8 cellular contexts compared by ENCODE assay signal in the genomic region with DNA sequence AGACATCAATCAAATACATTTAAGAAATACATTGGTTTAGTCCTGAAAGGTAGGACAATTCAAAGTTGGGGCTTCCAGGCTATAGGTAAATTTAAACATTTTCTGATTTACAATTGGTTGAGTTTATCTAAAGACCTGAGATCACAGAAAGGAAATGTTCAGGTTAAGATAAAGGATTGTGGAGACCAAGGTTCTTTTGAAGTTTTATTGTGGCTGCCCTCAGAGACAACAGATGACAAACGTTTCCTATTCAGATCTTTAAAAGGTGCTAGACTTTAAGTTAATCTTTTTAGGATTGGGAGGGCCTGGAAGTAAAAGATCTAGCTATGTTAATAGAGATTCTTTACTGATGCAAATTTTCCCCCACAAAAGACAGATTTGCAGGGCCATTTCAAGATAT. TPM values are rescaled to one million over a fixed set of nuclear protein-coding genes. Genes with fewer than 3 reads are reported as not detected.
A peak's percentile ranks its signal among the peaks of the same experiment; 100 is the strongest.
DNase-seq lines count a peak whose midpoint lies in the region; ATAC-seq and TF ChIP-seq lines count a peak whose summit lies in the region.
"Not testable (repeated sequence)": the region's sequence is repeated elsewhere in the genome, so short reads cannot be mapped to it uniquely, and the experiment has no call there.

No MANE protein-coding gene starts in this region.

- H3K9ac ChIP-seq in HUES48 (ENCODE audit: low read depth, low read length); MM.1S (ENCODE audit: low read length); iPS-18a (ENCODE audit: low read length): not testable (repeated sequence)

- intact Hi-C loops in CD4-positive, alpha-beta T cell (cut with DNase I, micrococcal nuclease) = loop anchor here in 1 of 2 experiments (5.0 to 10.0 kb wide), 8 partner anchors 123 to 1705 kb away; a partner anchor contains a TSS
- intact Hi-C loops in activated CD4-positive, alpha-beta T cell treated with anti-CD3 and anti-CD28 coated beads, Interleukin-2, amount 10 ng/mL, durations not matched to agents 24 days and 14 days (cut with micrococcal nuclease) = loop anchor here (10.0 kb wide), 4 partner anchors 655 to 1845 kb away; a partner anchor contains a TSS

- H3K36me3 Mint-ChIP-seq in CD4-positive, alpha-beta T cell (ENCODE audit: low read depth) = peaks cover 14% of the 10 kb centered on the region
- H3K36me3 Mint-ChIP-seq in activated CD4-positive, alpha-beta T cell treated with anti-CD3 and anti-CD28 coated beads, Interleukin-2, amount 10 ng/mL, durations not matched to agents 24 days and 14 days (ENCODE audit: low read depth) = peaks cover 44% of the 10 kb centered on the region
- peaks cover 11% of the 10 kb centered on the region for H3K36me3 Mint-ChIP-seq in activated naive CD4-positive, alpha-beta T cell treated with anti-CD3 and anti-CD28 coated beads, Interleukin-2, amount 50 U/mL, for 24 hours
- H3K36me3 Mint-ChIP-seq in naive thymus-derived CD8-positive, alpha-beta T cell = peaks cover 5 to 25% (median 18%) of the 10 kb centered on the region in 3 donors

- H3K4me1 ChIP-seq in HUES48 (ENCODE audit: control insufficient read depth, insufficient read depth, low read length) = peaks cover 41% of the 10 kb centered on the region
- H3K4me1 ChIP-seq in MM.1S (ENCODE audit: low read length) = peaks cover 85% of the 10 kb centered on the region
- peaks cover 60% of the 10 kb centered on the region for H3K4me1 ChIP-seq in iPS-18a (ENCODE audit: control insufficient read depth, low read depth, low read length)

- H3K4me3 Mint-ChIP-seq in CD4-positive, alpha-beta T cell = peak overlapping the region; percentile 52
- peak overlapping the region; percentile 45 for H3K4me3 Mint-ChIP-seq in activated CD4-positive, alpha-beta T cell treated with anti-CD3 and anti-CD28 coated beads, Interleukin-2, amount 10 ng/mL, durations not matched to agents 24 days and 14 days
- H3K4me3 Mint-ChIP-seq in activated naive CD4-positive, alpha-beta T cell treated with anti-CD3 and anti-CD28 coated beads, Interleukin-2, amount 50 U/mL, for 24 hours = peak overlapping the region; percentile 11
- peak overlapping the region in 7 of 10 donors; percentile 20 to 73 (median 59) for H3K4me3 Mint-ChIP-seq in naive thymus-derived CD8-positive, alpha-beta T cell

- peak; percentile 29 for ATAC-seq in CD4-positive, alpha-beta T cell (ENCODE audit: poor library complexity)
- ATAC-seq in naive thymus-derived CD8-positive, alpha-beta T cell = peak; percentile 56 to 58

- H4K20me1 ChIP-seq in MM.1S (ENCODE audit: insufficient read depth, low read length) = not testable (repeated sequence)

- not testable (repeated sequence) for H2AFZ ChIP-seq in MM.1S (ENCODE audit: low read length)

- H3K36me3 ChIP-seq in HUES48 (ENCODE audit: control insufficient read depth, insufficient read depth, low read length); MM.1S (replicated peaks; ENCODE audit: insufficient read depth, low read length); iPS-18a (ENCODE audit: control insufficient read depth, low read depth, low read length): not testable (repeated sequence)

- H3K27me3 Mint-ChIP-seq in CD4-positive, alpha-beta T cell; activated CD4-positive, alpha-beta T cell treated with anti-CD3 and anti-CD28 coated beads, Interleukin-2, amount 10 ng/mL, durations not matched to agents 24 days and 14 days; activated naive CD4-positive, alpha-beta T cell treated with anti-CD3 and anti-CD28 coated beads, Interleukin-2, amount 50 U/mL, for 24 hours; naive thymus-derived CD8-positive, alpha-beta T cell: not testable (repeated sequence)

- DNase-seq in CD4-positive, alpha-beta T cell = not testable (repeated sequence)
- peak; percentile 73 for DNase-seq in MM.1S
- peak; percentile 68 for DNase-seq in activated CD4-positive, alpha-beta T cell treated with anti-CD3 and anti-CD28 coated beads, Interleukin-2, amount 10 ng/mL, durations not matched to agents 24 days and 14 days
- DNase-seq in effector CD8-positive, alpha-beta T cell (lab: John Stamatoyannopoulos, UW) = peak; percentile 1
- peak in 5 of 10 donors; percentile 33 to 80 (median 58) for DNase-seq in naive thymus-derived CD8-positive, alpha-beta T cell

- H3K9me3 ChIP-seq in CD4-positive, alpha-beta T cell (ENCODE audit: control insufficient read depth, low read length); MM.1S (replicated peaks; ENCODE audit: insufficient read depth, low read length): not testable (repeated sequence)
- peaks cover 37% of the 10 kb centered on the region for H3K9me3 ChIP-seq in HUES48 (ENCODE audit: control insufficient read depth, insufficient read depth, low read length)
- H3K9me3 ChIP-seq in iPS-18a (ENCODE audit: control insufficient read depth, low read depth, low read length) = peaks cover 17% of the 10 kb centered on the region

- not testable (repeated sequence) for H3K27ac Mint-ChIP-seq in CD4-positive, alpha-beta T cell; activated CD4-positive, alpha-beta T cell treated with anti-CD3 and anti-CD28 coated beads, Interleukin-2, amount 10 ng/mL, durations not matched to agents 24 days and 14 days; activated naive CD4-positive, alpha-beta T cell treated with anti-CD3 and anti-CD28 coated beads, Interleukin-2, amount 50 U/mL, for 24 hours
- peak overlapping the region in 3 of 10 donors; percentile 42 to 68 (median 50) for H3K27ac Mint-ChIP-seq in naive thymus-derived CD8-positive, alpha-beta T cell

- TF ChIP-seq CTCF in CD4-positive, alpha-beta T cell (IDR thresholded peaks at IDR 0.05); MM.1S (IDR thresholded peaks at IDR 0.05; ENCODE audit: low read length): not testable (repeated sequence)

- H3K9me3 Mint-ChIP-seq in CD4-positive, alpha-beta T cell; activated CD4-positive, alpha-beta T cell treated with anti-CD3 and anti-CD28 coated beads, Interleukin-2, amount 10 ng/mL, durations not matched to agents 24 days and 14 days; activated naive CD4-positive, alpha-beta T cell treated with anti-CD3 and anti-CD28 coated beads, Interleukin-2, amount 50 U/mL, for 24 hours; naive thymus-derived CD8-positive, alpha-beta T cell: not testable (repeated sequence)

- H3K4me3 ChIP-seq in HUES48 (ENCODE audit: low read depth, low read length); MM.1S (ENCODE audit: low read length); iPS-18a (ENCODE audit: low read length): not testable (repeated sequence)

- H3K27ac ChIP-seq in CD4-positive, alpha-beta T cell (ENCODE audit: low read depth, low read length) = not testable (repeated sequence)
- H3K27ac ChIP-seq in HUES48 (ENCODE audit: low read depth, low read length) = peak overlapping the region; percentile 94
- H3K27ac ChIP-seq in MM.1S (ENCODE audit: low read length) = peak overlapping the region; percentile 52; the same call in 1 of the 2 replicates
- H3K27ac ChIP-seq in iPS-18a (ENCODE audit: low read length) = peak overlapping the region; percentile 4

- POLR2A ChIA-PET in CD4-positive, alpha-beta T cell (lab: Charles Lee) = interaction anchor here (2.0 to 2.5 kb wide), 2 partner anchors 43 to 54 kb away, joined by 6 to 7 read pairs; no protein-coding TSS in a partner anchor
- POLR2A ChIA-PET in naive thymus-derived CD8-positive, alpha-beta T cell (lab: Charles Lee) = not testable (repeated sequence)

- peaks cover 30% of the 10 kb centered on the region for H3F3A ChIP-seq in MM.1S (ENCODE audit: insufficient read depth, low read length)

- H3K27me3 ChIP-seq in CD4-positive, alpha-beta T cell (ENCODE audit: control insufficient read depth, insufficient read depth, low read length); HUES48 (ENCODE audit: control insufficient read depth, insufficient read depth, low read length); MM.1S (replicated peaks; ENCODE audit: insufficient read depth, low read length); iPS-18a (ENCODE audit: control insufficient read depth, insufficient read depth, low read length): not testable (repeated sequence)

- H3K9me2 ChIP-seq in MM.1S (replicated peaks; ENCODE audit: insufficient read depth, low read length) = not testable (repeated sequence)

- H3K4me1 Mint-ChIP-seq in CD4-positive, alpha-beta T cell (ENCODE audit: low read depth) = peaks cover 40% of the 10 kb centered on the region
- H3K4me1 Mint-ChIP-seq in activated CD4-positive, alpha-beta T cell treated with anti-CD3 and anti-CD28 coated beads, Interleukin-2, amount 10 ng/mL, durations not matched to agents 24 days and 14 days = peaks cover 38% of the 10 kb centered on the region
- H3K4me1 Mint-ChIP-seq in activated naive CD4-positive, alpha-beta T cell treated with anti-CD3 and anti-CD28 coated beads, Interleukin-2, amount 50 U/mL, for 24 hours = peaks cover 55% of the 10 kb centered on the region
- H3K4me1 Mint-ChIP-seq in naive thymus-derived CD8-positive, alpha-beta T cell = peaks cover 23 to 48% (median 42%) of the 10 kb centered on the region in 4 donors

- H3K4me2 ChIP-seq in MM.1S (ENCODE audit: low read depth, low read length) = peak overlapping the region; percentile 43

- CTCF ChIA-PET in CD4-positive, alpha-beta T cell (lab: Charles Lee) = not testable (repeated sequence)

- peaks cover 83% of the 10 kb centered on the region for H3K79me2 ChIP-seq in MM.1S (ENCODE audit: low read length)

RNA-seq across cellular contexts. Expression of a gene that starts 6.1 kb away (rescaled TPM):
- total RNA-seq in CD4-positive, alpha-beta T cell = 10 to 100 TPM; 30.0 to 31.1 TPM
- 42.6 and 46.9 TPM in 2 replicates for total RNA-seq in activated CD4-positive, alpha-beta T cell treated with anti-CD3 and anti-CD28 coated beads, Interleukin-2, amount 10 ng/mL, durations not matched to agents 24 days and 14 days
- 10 to 100 TPM; 64.9 to 72.6 TPM for total RNA-seq in naive thymus-derived CD8-positive, alpha-beta T cell
- polyA plus RNA-seq in naive thymus-derived CD8-positive, alpha-beta T cell = 10 to 100 TPM; 37.1 to 64.4 (median 63.7) TPM
